ENCODE assay signal across 11 cellular contexts in genomic region chr2:237874585-237875161, GRCh38.
DNase-seq lines count a peak whose midpoint lies in the region; ATAC-seq and FAIRE-seq lines count a peak whose summit lies in the region.
"Had no signal": no experiment of that assay in that cellular context is flagged by ENCODE, and none has a peak within 500 bp of the region (broad histone marks: within the 10 kb centered on the region; RNA-seq: fewer than 3 reads in every experiment).

No MANE protein-coding gene starts in this region.

- no peak for FAIRE-seq in RCC 7860 (lab: Jason Lieb, UNC)
- FAIRE-seq: endometrium had no signal

- no peaks in the 10 kb centered on the region for H3K27me3 ChIP-seq in rectal smooth muscle tissue (ENCODE audit: control insufficient read depth, insufficient read depth, low read length)

- peaks cover 68% of the 10 kb centered on the region for H3K4me1 ChIP-seq in rectal smooth muscle tissue (ENCODE audit: control insufficient read depth, insufficient read depth, low read length)

- H3K9ac ChIP-seq in rectal smooth muscle tissue (ENCODE audit: low read length), result no peak overlapping the region

- peak overlapping the region; percentile 19 for H3K4me3 ChIP-seq in rectal smooth muscle tissue (ENCODE audit: low read length)

- H3K36me3 ChIP-seq in rectal smooth muscle tissue (ENCODE audit: control insufficient read depth, insufficient read depth, low read length), result no peaks in the 10 kb centered on the region

- peak; percentile 86 for DNase-seq in AG20443 (ENCODE audit: low spot score)
- peak; percentile 61 for DNase-seq in RCC 7860 (ENCODE audit: low spot score)
- peak; percentile 84 for DNase-seq in fibroblast of gingiva (ENCODE audit: low read depth)
- DNase-seq in stimulated activated CD4-positive, alpha-beta T cell treated with anti-CD3 and anti-CD28 coated beads, Interleukin-4, amount 100 ng/mL, for 24 hours, result no peak
- no peak for DNase-seq in DMS79 treated with DMSO at 0.1 percent for 48 hours (lab: John Stamatoyannopoulos, UW)
- DNase-seq: activated naive CD4-positive, alpha-beta T cell treated with Interleukin-2 at 50 U/mL for 16 hours had no signal

- no peak for ATAC-seq in GM21367 (IDR thresholded peaks at IDR 0.05; ENCODE audit: unreplicated experiment)
- no peak for ATAC-seq in GM21619 (IDR thresholded peaks at IDR 0.05; ENCODE audit: unreplicated experiment)

- H3K27ac ChIP-seq in rectal smooth muscle tissue (ENCODE audit: low read depth, low read length), result peak overlapping the region; percentile 87
- H3K27ac ChIP-seq: VCaP had no signal

Comparison
In these comparisons a context has a peak if more than half of its experiments do, and no peak if none do; other contexts are left out.
1. DNase-seq: peak in AG20443 (single experiment), RCC 7860 (single experiment) and fibroblast of gingiva (single experiment); none in stimulated activated CD4-positive, alpha-beta T cell treated with anti-CD3 and anti-CD28 coated beads, Interleukin-4, amount 100 ng/mL, for 24 hours (single experiment) and DMS79 treated with DMSO at 0.1 percent for 48 hours (single experiment).